In genomic region chr3:151879684-151880282, GRCh38 we compare ENCODE assay signal across 1 cellular context.
TF ChIP-seq lines count a peak whose summit lies in the region.

No MANE protein-coding gene starts in this region.

TF ChIP-seq in SK-N-SH, 30 proteins besides CTCF, POLR2A, EP300 and RAD21 (continued from another document):
- TF ChIP-seq USF2 (IDR thresholded peaks at IDR 0.05; ENCODE audit: borderline replicate concordance, low read depth, low read length) (no peak), PBX3 (IDR thresholded peaks at IDR 0.05) (no peak), SIN3A (IDR thresholded peaks at IDR 0.05; ENCODE audit: borderline replicate concordance, low read depth, low read length) (no peak), GATA2 (CRISPR knock-in tag; IDR thresholded peaks at IDR 0.05) (no peak), NFIC (IDR thresholded peaks at IDR 0.05; ENCODE audit: borderline replicate concordance) (no peak), MEF2A (IDR thresholded peaks at IDR 0.05; ENCODE audit: borderline replicate concordance, low read depth) (no peak), MAX (IDR thresholded peaks at IDR 0.05; ENCODE audit: low read depth) (no peak)
